Comparison of ENCODE assay signal across 1 cellular context in genomic region chr1:200353232-200353631, GRCh38.
TF ChIP-seq lines count a peak whose summit lies in the region.

No MANE protein-coding gene starts in this region.

TF ChIP-seq in SK-N-SH treated with all-trans-retinoic acid at 6 μM for 48 hours, 23 proteins besides CTCF, POLR2A, EP300 and RAD21 (continued from another document):
- TF ChIP-seq, protein P1, sequence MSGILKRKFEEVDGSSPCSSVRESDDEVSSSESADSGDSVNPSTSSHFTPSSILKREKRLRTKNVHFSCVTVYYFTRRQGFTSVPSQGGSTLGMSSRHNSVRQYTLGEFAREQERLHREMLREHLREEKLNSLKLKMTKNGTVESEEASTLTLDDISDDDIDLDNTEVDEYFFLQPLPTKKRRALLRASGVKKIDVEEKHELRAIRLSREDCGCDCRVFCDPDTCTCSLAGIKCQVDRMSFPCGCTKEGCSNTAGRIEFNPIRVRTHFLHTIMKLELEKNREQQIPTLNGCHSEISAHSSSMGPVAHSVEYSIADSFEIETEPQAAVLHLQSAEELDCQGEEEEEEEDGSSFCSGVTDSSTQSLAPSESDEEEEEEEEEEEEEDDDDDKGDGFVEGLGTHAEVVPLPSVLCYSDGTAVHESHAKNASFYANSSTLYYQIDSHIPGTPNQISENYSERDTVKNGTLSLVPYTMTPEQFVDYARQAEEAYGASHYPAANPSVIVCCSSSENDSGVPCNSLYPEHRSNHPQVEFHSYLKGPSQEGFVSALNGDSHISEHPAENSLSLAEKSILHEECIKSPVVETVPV (CRISPR knock-in tag; IDR thresholded peaks at IDR 0.05): no peak
- TF ChIP-seq TCF4 (CRISPR knock-in tag; IDR thresholded peaks at IDR 0.05; ENCODE audit: borderline replicate concordance): no peak
- TF ChIP-seq, protein P2, sequence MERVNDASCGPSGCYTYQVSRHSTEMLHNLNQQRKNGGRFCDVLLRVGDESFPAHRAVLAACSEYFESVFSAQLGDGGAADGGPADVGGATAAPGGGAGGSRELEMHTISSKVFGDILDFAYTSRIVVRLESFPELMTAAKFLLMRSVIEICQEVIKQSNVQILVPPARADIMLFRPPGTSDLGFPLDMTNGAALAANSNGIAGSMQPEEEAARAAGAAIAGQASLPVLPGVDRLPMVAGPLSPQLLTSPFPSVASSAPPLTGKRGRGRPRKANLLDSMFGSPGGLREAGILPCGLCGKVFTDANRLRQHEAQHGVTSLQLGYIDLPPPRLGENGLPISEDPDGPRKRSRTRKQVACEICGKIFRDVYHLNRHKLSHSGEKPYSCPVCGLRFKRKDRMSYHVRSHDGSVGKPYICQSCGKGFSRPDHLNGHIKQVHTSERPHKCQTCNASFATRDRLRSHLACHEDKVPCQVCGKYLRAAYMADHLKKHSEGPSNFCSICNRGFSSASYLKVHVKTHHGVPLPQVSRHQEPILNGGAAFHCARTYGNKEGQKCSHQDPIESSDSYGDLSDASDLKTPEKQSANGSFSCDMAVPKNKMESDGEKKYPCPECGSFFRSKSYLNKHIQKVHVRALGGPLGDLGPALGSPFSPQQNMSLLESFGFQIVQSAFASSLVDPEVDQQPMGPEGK (CRISPR knock-in tag; IDR thresholded peaks at IDR 0.05; ENCODE audit: borderline replicate concordance): no peak
